9 cellular contexts compared by ENCODE assay signal in the genomic region with DNA sequence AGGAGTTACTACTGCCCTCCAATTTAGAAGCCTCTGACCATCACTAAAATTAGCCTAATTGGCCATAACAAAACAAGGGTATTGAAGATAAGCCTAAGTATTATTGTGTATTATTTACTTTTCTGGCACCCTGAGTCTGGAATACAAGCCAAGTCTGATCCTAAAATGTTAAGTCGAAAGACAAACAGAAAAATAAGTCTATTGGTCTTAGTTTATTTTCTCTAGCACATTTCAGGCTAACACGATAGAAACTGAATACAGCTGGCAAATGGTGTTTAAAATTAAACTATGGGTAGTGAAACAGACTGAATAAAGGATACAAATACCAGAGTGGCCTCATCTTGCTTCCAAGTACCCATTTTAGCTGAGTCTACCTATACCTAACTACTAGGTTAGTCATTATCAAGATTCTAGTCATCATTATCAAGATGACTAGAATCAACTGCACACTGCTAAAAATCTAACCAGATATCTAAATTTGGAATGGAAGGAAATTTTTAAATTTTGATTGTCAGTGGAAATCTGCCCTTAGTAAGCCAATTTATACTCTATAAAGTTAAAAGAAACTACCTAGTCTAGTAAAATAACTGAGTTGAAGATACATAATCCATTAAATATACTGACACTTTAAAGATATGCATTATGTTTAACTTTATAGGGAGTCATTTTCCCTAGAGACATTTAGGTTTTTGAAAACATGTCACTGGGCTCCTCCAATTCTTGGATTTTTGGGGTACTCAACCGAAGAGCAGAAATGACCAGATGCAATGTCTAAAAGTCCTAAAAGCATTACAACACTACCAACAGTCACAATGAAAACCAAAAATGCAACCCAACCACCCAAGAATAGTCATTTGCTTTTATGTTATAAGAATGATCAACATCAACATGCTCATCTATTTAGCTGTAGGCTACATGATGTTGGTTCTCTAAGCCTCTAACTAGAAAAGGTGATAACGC.
DNase-seq lines count a peak whose midpoint lies in the region; ATAC-seq and TF ChIP-seq lines count a peak whose summit lies in the region.
"Had no signal": no experiment of that assay in that cellular context is flagged by ENCODE, and none has a peak within 500 bp of the region (broad histone marks: within the 10 kb centered on the region; RNA-seq: fewer than 3 reads in every experiment).

No MANE protein-coding gene starts in this region.

- H3K4me2 ChIP-seq in mesenchymal stem cell (ENCODE audit: low read length, poor library complexity, severe bottlenecking) (no peak overlapping the region), smooth muscle cell (no peak overlapping the region)

- 100% methylated on average over 4 of the region's 4 CpGs for WGBS in mesenchymal stem cell
- WGBS in smooth muscle cell (ENCODE audit: low lambda C conversion rate), result 92% methylated on average over 4 of the region's 4 CpGs

- H3K9ac ChIP-seq in mesenchymal stem cell (ENCODE audit: low read length) (peak overlapping the region; percentile 17), smooth muscle cell (ENCODE audit: low read depth) (no peak overlapping the region)

- H3K27ac ChIP-seq in mesenchymal stem cell (ENCODE audit: low read length, poor library complexity, severe bottlenecking) (no peak overlapping the region), smooth muscle cell (ENCODE audit: low read depth) (no peak overlapping the region)
- H3K27ac ChIP-seq: WERI-Rb-1 had no signal

- H3K27me3 ChIP-seq in mesenchymal stem cell (ENCODE audit: control insufficient read depth in 1 of 2, insufficient read depth in 1 of 2, low read length in 2 of 2), result no peaks in the 10 kb centered on the region
- H3K27me3 ChIP-seq in smooth muscle cell (ENCODE audit: low read depth), result no peaks in the 10 kb centered on the region

- H2BK12ac ChIP-seq in mesenchymal stem cell (ENCODE audit: low read length in 2 of 2), result no peak overlapping the region

- H4K8ac ChIP-seq in mesenchymal stem cell (ENCODE audit: low read length), result no peak overlapping the region

- no peak overlapping the region for H3K4ac ChIP-seq in mesenchymal stem cell (ENCODE audit: low read depth in 1 of 2, low read length in 2 of 2)

- H2AK5ac ChIP-seq in mesenchymal stem cell (ENCODE audit: low read length, severe bottlenecking), result no peak overlapping the region

- peak; percentile 31 for DNase-seq in GM13977 (ENCODE audit: low spot score)
- DNase-seq in mesenchymal stem cell, result no peak
- no peak for DNase-seq in NCI-H82 (lab: John Stamatoyannopoulos, UW)
- DNase-seq in activated CD8-positive, alpha-beta memory T cell treated with anti-CD3 and anti-CD28 coated beads, Interleukin-2, amount 50 U/mL, for 48 hours, result no peak
- DNase-seq in smooth muscle cell (lab: John Stamatoyannopoulos, UW; ENCODE audit: unreplicated experiment), result no peak
- no peak for DNase-seq in HUDEP-2 (lab: John Stamatoyannopoulos, UW; ENCODE audit: unreplicated experiment in 76 of 76)
- DNase-seq: WERI-Rb-1 had no signal

- H3K4me1 ChIP-seq in mesenchymal stem cell (ENCODE audit: control insufficient read depth, insufficient read depth, low read depth, low read length) (no peaks in the 10 kb centered on the region), smooth muscle cell (ENCODE audit: low read depth) (peaks cover 13% of the 10 kb centered on the region)

- H3K23ac ChIP-seq in mesenchymal stem cell (ENCODE audit: low read length in 2 of 2), result no peak overlapping the region

- no peak overlapping the region for H2BK120ac ChIP-seq in mesenchymal stem cell (ENCODE audit: low read depth, low read length)

- no peak overlapping the region for H3K14ac ChIP-seq in mesenchymal stem cell (ENCODE audit: low read length in 2 of 2)

- H3K9me3 ChIP-seq in mesenchymal stem cell (ENCODE audit: control insufficient read depth, low read length), result no peaks in the 10 kb centered on the region
- no peaks in the 10 kb centered on the region for H3K9me3 ChIP-seq in smooth muscle cell (replicated peaks; ENCODE audit: low read depth)

- H2BK5ac ChIP-seq in mesenchymal stem cell (ENCODE audit: low read depth, low read length, poor library complexity, severe bottlenecking), result no peak overlapping the region

- no peak overlapping the region for H3K4me3 ChIP-seq in mesenchymal stem cell (ENCODE audit: insufficient read depth in 1 of 2, low read depth in 1 of 2, low read length in 2 of 2)
- H3K4me3 ChIP-seq in smooth muscle cell, result no peak overlapping the region

- no peak for TF ChIP-seq CTCF in GM13977 (IDR thresholded peaks at IDR 0.05; ENCODE audit: extremely low read depth, insufficient read depth, missing control alignments)
- TF ChIP-seq CTCF in smooth muscle cell (IDR thresholded peaks at IDR 0.05; ENCODE audit: borderline replicate concordance, insufficient read depth, poor library complexity, severe bottlenecking), result no peak

- peaks cover 3% of the 10 kb centered on the region for H3F3A ChIP-seq in smooth muscle cell (ENCODE audit: low read depth)

- H2AFZ ChIP-seq in mesenchymal stem cell (ENCODE audit: low read depth, low read length) (no peak overlapping the region), smooth muscle cell (ENCODE audit: low read depth) (no peak overlapping the region)

- H2BK15ac ChIP-seq in mesenchymal stem cell (ENCODE audit: low read depth, poor library complexity, severe bottlenecking), result no peak overlapping the region

- H3K36me3 ChIP-seq in mesenchymal stem cell (ENCODE audit: control insufficient read depth in 1 of 2, insufficient read depth in 2 of 2, low read depth in 1 of 2, low read length in 2 of 2) (peaks cover 3 to 18% of the 10 kb centered on the region in 2 experiments), smooth muscle cell (ENCODE audit: low read depth) (no peaks in the 10 kb centered on the region)
- H3K36me3 ChIP-seq: WERI-Rb-1 had no signal

- peaks cover 24% of the 10 kb centered on the region for H3K79me2 ChIP-seq in smooth muscle cell (ENCODE audit: low read depth)

- no peak overlapping the region for H4K91ac ChIP-seq in mesenchymal stem cell (ENCODE audit: low read length)

- ATAC-seq in GM21423 (IDR thresholded peaks at IDR 0.05; ENCODE audit: unreplicated experiment) (peak; percentile 63), HG03432 (IDR thresholded peaks at IDR 0.05; ENCODE audit: unreplicated experiment) (peak; percentile 68)

- peaks cover 9% of the 10 kb centered on the region for H3K79me1 ChIP-seq in mesenchymal stem cell (replicated peaks; ENCODE audit: low read length, poor library complexity, severe bottlenecking)

- no peak overlapping the region for H3K18ac ChIP-seq in mesenchymal stem cell (ENCODE audit: low read depth in 1 of 2, low read length in 2 of 2)

- in situ Hi-C loops in GM13977 (cut with MboI; ENCODE audit: low pct_unique_long_range_greater_than_20kb, low sequenced_read_pairs, unreplicated experiment), result no loop called here

- peaks cover 79% of the 10 kb centered on the region for H4K20me1 ChIP-seq in smooth muscle cell (ENCODE audit: low read depth)
